In the genomic region with DNA sequence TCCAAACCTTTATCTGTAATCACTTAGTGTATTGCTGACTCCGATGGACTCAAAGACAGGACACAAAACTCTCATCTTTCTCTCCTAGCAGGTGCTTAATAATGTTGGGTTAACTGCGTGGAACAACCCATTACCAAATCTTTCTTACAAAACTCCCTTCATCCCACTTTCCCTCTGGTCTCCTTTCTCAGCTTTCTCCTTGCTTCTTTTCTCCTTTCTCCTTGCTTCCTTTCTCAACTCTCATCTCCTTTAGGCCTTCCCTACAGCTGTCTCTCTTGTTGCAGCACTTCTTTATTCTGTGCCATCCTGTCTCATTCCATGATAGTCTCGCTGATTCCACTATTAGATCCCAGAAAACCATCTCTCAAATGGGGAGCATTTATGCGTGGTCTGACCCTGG, we compare ENCODE assay signal across 25 cellular contexts.
A peak's percentile ranks its signal among the peaks of the same experiment; 100 is the strongest.
DNase-seq lines count a peak whose midpoint lies in the region; ATAC-seq and TF ChIP-seq lines count a peak whose summit lies in the region.
"Had no signal": no experiment of that assay in that cellular context is flagged by ENCODE, and none has a peak within 500 bp of the region (broad histone marks: within the 10 kb centered on the region; RNA-seq: fewer than 3 reads in every experiment).

No MANE protein-coding gene starts in this region.

- H4K12ac ChIP-seq in trophoblast cell (ENCODE audit: low read depth, low read length), result no peak overlapping the region

- no peak overlapping the region for H3K23ac ChIP-seq in trophoblast cell (ENCODE audit: low read length)

- intact Hi-C loops in heart right ventricle (cut with DNase I), result no loop called here
- intact Hi-C loops in Right ventricle myocardium superior (cut with DNase I), result no loop called here
- intact Hi-C loops in transverse colon (cut with DNase I; ENCODE audit: low total_unique reads), result no loop called here

- peaks cover 7 to 43% (median 28%) of the 10 kb centered on the region in 9 donors for H3K4me1 ChIP-seq in heart right ventricle
- H3K4me1 ChIP-seq in trophoblast cell (ENCODE audit: control insufficient read depth in 1 of 2, insufficient read depth in 2 of 2, low read length in 2 of 2), result peaks cover 38 to 43% of the 10 kb centered on the region in 2 experiments
- peaks cover 8 to 31% (median 24%) of the 10 kb centered on the region in 4 donors for H3K4me1 ChIP-seq in transverse colon
- H3K4me1 ChIP-seq: BE2C had no signal

- peak overlapping the region; percentile 77 for H2BK120ac ChIP-seq in trophoblast cell (ENCODE audit: insufficient read depth, low read length, poor library complexity)

- peak overlapping the region; percentile 81 for H2BK12ac ChIP-seq in trophoblast cell (ENCODE audit: low read length)

- peak overlapping the region; percentile 44 for H3K4ac ChIP-seq in trophoblast cell (ENCODE audit: low read depth, low read length)

- peaks cover 19% of the 10 kb centered on the region for H3K79me2 ChIP-seq in trophoblast cell (ENCODE audit: control insufficient read depth, insufficient read depth, low read length, poor library complexity)

- peak overlapping the region; percentile 60 for H2AK5ac ChIP-seq in trophoblast cell (ENCODE audit: low read length)

- H3K4me2 ChIP-seq in trophoblast cell (ENCODE audit: low read length), result peak overlapping the region; percentile 17
- H3K4me2 ChIP-seq: GM23338 had no signal

- in situ Hi-C loops in transverse colon (cut with MboI; ENCODE audit: low pct_ligation_motif_present in 1 of 4, low pct_unique_long_range_greater_than_20kb in 1 of 4, low sequenced_read_pairs in 3 of 4), result no loop called here

- H3K18ac ChIP-seq in trophoblast cell (ENCODE audit: low read length), result peak overlapping the region; percentile 76

- H3K9ac ChIP-seq in trophoblast cell (ENCODE audit: low read length), result no peak overlapping the region

- peak overlapping the region; percentile 85 for H4K91ac ChIP-seq in trophoblast cell (ENCODE audit: low read depth, low read length)

- no peak for TF ChIP-seq EP300 in transverse colon (IDR thresholded peaks at IDR 0.05; ENCODE audit: low read depth)

- H3K36me3 ChIP-seq in heart right ventricle, result peaks cover 0 to 21% (median 0%) of the 10 kb centered on the region in 9 donors
- peaks cover 36 to 41% of the 10 kb centered on the region in 2 experiments for H3K36me3 ChIP-seq in trophoblast cell (ENCODE audit: control insufficient read depth in 1 of 2, insufficient read depth in 2 of 2, low read length in 2 of 2)
- no peaks in the 10 kb centered on the region for H3K36me3 ChIP-seq in transverse colon
- H3K36me3 ChIP-seq: BE2C, pancreas had no signal

- DNase-seq in heart right ventricle (no peak), Right ventricle myocardium superior (no peak), coronary artery (ENCODE audit: low spot score) (no peak), trophoblast cell (no peak), transverse colon (no peak)
- no peak for DNase-seq in stimulated activated CD4-positive, alpha-beta T cell treated with anti-CD3 and anti-CD28 coated beads, Interleukin-15, amount 100 ng/mL, for 24 hours
- DNase-seq: activated CD4-positive, alpha-beta T cell treated with anti-CD3 and anti-CD28 coated beads, Interleukin-2, amount 10 ng/mL, durations not matched to agents 24 days and 14 days; activated naive CD4-positive, alpha-beta T cell treated with anti-CD3 and anti-CD28 coated beads, Interleukin-2, amount 10 ng/mL, durations not matched to agents 7 days and 5 days; activated T-cell treated with anti-CD3 and anti-CD28 coated beads, Interleukin-2, amount 50 U/mL, for 72 hours; BE2C; COR-L47; foreskin melanocyte; mesendoderm; NCI-H1105 treated with DMSO at 0.1 percent for 48 hours; NCI-H2081; stimulated activated CD4-positive, alpha-beta T cell treated with anti-CD3 and anti-CD28 coated beads, Interleukin-4, amount 100 ng/mL, for 1 hour; stimulated activated naive CD4-positive, alpha-beta T cell; T-helper 17 cell had no signal

- ATAC-seq in heart right ventricle, result no peak
- ATAC-seq in Right ventricle myocardium superior (ENCODE audit: poor library complexity), result no peak
- ATAC-seq in esophagus mucosa, result no peak
- ATAC-seq in GM18858 (IDR thresholded peaks at IDR 0.05; ENCODE audit: unreplicated experiment), result no peak
- ATAC-seq: activated T-cell treated with anti-CD3 and anti-CD28 coated beads, Interleukin-2, amount 50 U/mL, for 72 hours; natural killer cell treated with Interleukin-12 subunit alpha and Interleukin-12 subunit beta and Interleukin-15 and Interleukin-18, amount 100 ng/mL, for 72 hours; T-helper 17 cell had no signal

- WGBS in heart right ventricle, 2 donors, result 90 to 97% methylated on average over 4 of the region's 4 CpGs
- no CpG with 5 or more reads among the region's 4 CpGs for WGBS in trophoblast cell (ENCODE audit: extremely low coverage, insufficient coverage, insufficient read length)
- 70 to 89% methylated on average over 4 of the region's 4 CpGs for WGBS in transverse colon (ENCODE audit: low coverage in 1 of 2), 2 donors

- H3K79me1 ChIP-seq in trophoblast cell (ENCODE audit: low read length), result peaks cover 37% of the 10 kb centered on the region

- H3K27ac ChIP-seq in heart right ventricle (peak overlapping the region in 6 of 10 donors; percentile 12 to 64 (median 48)), coronary artery (peak overlapping the region; percentile 46 to 83), trophoblast cell (ENCODE audit: low read depth, low read length) (peak overlapping the region; percentile 97), transverse colon (peak overlapping the region; percentile 27 to 73 (median 60))
- H3K27ac ChIP-seq: epithelial cell of prostate had no signal

- H3K9me3 ChIP-seq in heart right ventricle (no peaks in the 10 kb centered on the region), trophoblast cell (ENCODE audit: insufficient read depth, low read depth, low read length) (peaks cover 4% of the 10 kb centered on the region), transverse colon (no peaks in the 10 kb centered on the region)
- H3K9me3 ChIP-seq: BE2C, pancreas, tibial nerve had no signal

- no peak for TF ChIP-seq POLR2A in transverse colon (IDR thresholded peaks at IDR 0.05)

- TF ChIP-seq CTCF in heart right ventricle (IDR thresholded peaks at IDR 0.05) (no peak), coronary artery (IDR thresholded peaks at IDR 0.05) (no peak), transverse colon (IDR thresholded peaks at IDR 0.05) (no peak)

- H3K14ac ChIP-seq in trophoblast cell (ENCODE audit: low read length), result peak overlapping the region; percentile 68

- H3K4me3 ChIP-seq in heart right ventricle, result no peak overlapping the region
- H3K4me3 ChIP-seq in coronary artery, result no peak overlapping the region
- no peak overlapping the region for H3K4me3 ChIP-seq in trophoblast cell (ENCODE audit: low read depth, low read length)
- H3K4me3 ChIP-seq in transverse colon, result no peak overlapping the region
- H3K4me3 ChIP-seq: GM23338, pancreas, tibial nerve had no signal

- H2AFZ ChIP-seq in trophoblast cell (ENCODE audit: insufficient read depth, low read length, poor library complexity), result peak overlapping the region; percentile 17
- H2AFZ ChIP-seq: GM23338 had no signal

- no peaks in the 10 kb centered on the region for H3K27me3 ChIP-seq in heart right ventricle
- H3K27me3 ChIP-seq in trophoblast cell (ENCODE audit: insufficient read depth, low read length), result no peaks in the 10 kb centered on the region
- no peaks in the 10 kb centered on the region for H3K27me3 ChIP-seq in transverse colon
- H3K27me3 ChIP-seq: BE2C, pancreas, tibial nerve had no signal

- H4K8ac ChIP-seq in trophoblast cell (ENCODE audit: low read depth, low read length), result peak overlapping the region; percentile 57

- H2BK5ac ChIP-seq in trophoblast cell (ENCODE audit: low read depth, low read length, poor library complexity), result peak overlapping the region; percentile 90
